In the genomic region with DNA sequence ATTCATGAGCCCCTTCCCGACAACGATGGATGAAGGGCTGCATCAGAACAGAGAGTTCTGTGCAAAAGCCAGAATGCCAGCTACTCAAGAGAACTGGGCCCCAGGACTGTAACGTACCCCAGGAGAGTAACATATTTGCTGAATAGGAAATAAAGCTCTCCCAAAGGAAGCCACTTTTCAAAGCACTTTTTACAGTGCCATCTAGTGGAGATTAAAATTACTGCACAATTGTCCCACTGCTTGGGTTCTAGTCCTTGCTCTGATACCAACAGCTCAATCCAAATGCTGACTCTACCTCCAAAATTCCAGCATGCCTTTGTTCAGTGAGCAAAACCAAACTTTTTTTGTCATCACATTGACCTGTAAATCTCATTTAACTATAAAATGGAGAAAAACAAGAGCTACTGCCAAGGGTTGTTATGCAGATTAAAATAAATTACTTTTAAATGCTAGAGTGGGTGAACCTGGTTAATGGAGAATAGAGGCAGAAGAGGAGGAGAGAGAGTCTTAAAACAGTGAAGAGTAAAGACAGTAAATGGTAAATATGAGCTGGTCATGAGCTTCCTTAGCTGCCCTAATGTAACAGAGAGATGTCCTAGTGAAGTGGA, we compare ENCODE assay signal across 8 cellular contexts.
DNase-seq lines count a peak whose midpoint lies in the region; ATAC-seq and TF ChIP-seq lines count a peak whose summit lies in the region.

No MANE protein-coding gene starts in this region.

- ATAC-seq in HG02642 (IDR thresholded peaks at IDR 0.05; ENCODE audit: poor library complexity, unreplicated experiment): peak; percentile 70

- H3K4me3 ChIP-seq in GM12865 (ENCODE audit: low read depth, low read length): no peak overlapping the region

- peak; percentile 65 for TF ChIP-seq CTCF in GM12865 (IDR thresholded peaks at IDR 0.05; ENCODE audit: insufficient read depth, low read depth, low read length, missing control alignments)

- DNase-seq in AG08395 (ENCODE audit: low spot score): peak; percentile 58
- peak; percentile 43 for DNase-seq in GM12865 (ENCODE audit: low read depth)
- DNase-seq in NCI-H345 (lab: John Stamatoyannopoulos, UW): peak; percentile 4
- peak; percentile 33 for DNase-seq in cerebellar cortex (ENCODE audit: low spot score)
- DNase-seq in midbrain (lab: John Stamatoyannopoulos, UW): peak; percentile 37
- DNase-seq in amniotic stem cell (lab: John Stamatoyannopoulos, UW): no peak
- DNase-seq in cerebellum (ENCODE audit: low spot score): no peak

Comparison
In these comparisons a context has a peak if more than half of its experiments do, and no peak if none do; other contexts are left out.
1. DNase-seq: peak in AG08395 (single experiment), GM12865 (single experiment), NCI-H345 (single experiment), cerebellar cortex (single experiment) and midbrain (single experiment); none in amniotic stem cell (single experiment) and cerebellum (single experiment).